15 cellular contexts compared by ENCODE assay signal in the genomic region with DNA sequence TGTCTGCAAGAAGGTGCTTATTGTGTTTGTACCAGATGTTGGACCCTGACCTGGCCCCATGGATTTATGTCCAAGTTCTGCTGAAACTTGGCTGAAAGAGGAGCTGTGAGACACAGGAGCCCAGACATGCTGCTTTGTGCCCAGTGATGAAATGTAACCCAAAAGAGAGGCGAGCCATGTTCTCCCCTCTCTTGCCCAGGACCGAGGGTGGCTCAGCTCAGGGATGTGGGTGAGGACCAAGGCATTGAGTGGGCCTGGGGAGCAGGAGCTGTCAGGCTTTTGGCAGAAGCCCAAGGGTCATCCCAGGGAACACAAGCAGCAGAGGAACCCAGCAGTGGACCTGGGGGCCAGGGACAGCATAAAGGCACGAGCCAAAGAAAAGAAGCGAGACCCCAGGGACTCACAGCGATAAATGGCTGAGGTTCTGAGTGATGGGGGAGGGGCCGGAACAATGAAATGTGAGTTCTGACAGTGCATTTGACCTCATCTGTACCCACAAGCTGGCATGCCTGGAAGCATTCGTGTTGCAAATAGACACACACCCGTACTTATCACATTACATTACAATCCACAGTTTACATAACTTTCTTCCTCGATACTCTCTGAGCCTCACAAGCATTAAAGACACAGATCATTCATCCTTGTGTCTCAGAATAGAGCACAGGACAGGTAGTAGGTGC.
A peak's percentile ranks its signal among the peaks of the same experiment; 100 is the strongest.
DNase-seq lines count a peak whose midpoint lies in the region; ATAC-seq and TF ChIP-seq lines count a peak whose summit lies in the region.
"Had no signal": no experiment of that assay in that cellular context is flagged by ENCODE, and none has a peak within 500 bp of the region (broad histone marks: within the 10 kb centered on the region; RNA-seq: fewer than 3 reads in every experiment).

No MANE protein-coding gene starts in this region.

- H3K36me3 ChIP-seq in iPS-20b (ENCODE audit: insufficient read depth, low read depth, low read length) (no peaks in the 10 kb centered on the region), skeletal muscle tissue (ENCODE audit: control insufficient read depth in 3 of 3, insufficient read depth in 3 of 3, low read length in 3 of 3) (no peaks in the 10 kb centered on the region), thyroid gland (no peaks in the 10 kb centered on the region)
- H3K36me3 ChIP-seq: prostate gland had no signal

- peaks cover 23% of the 10 kb centered on the region for H3K4me1 ChIP-seq in iPS-20b (ENCODE audit: insufficient read depth, low read length)
- H3K4me1 ChIP-seq in skeletal muscle tissue (ENCODE audit: control insufficient read depth in 3 of 3, insufficient read depth in 3 of 3, low read length in 3 of 3), result peaks cover 28 to 47% (median 35%) of the 10 kb centered on the region in 3 donors
- H3K4me1 ChIP-seq in thyroid gland, result peaks cover 0 to 6% of the 10 kb centered on the region in 2 donors
- H3K4me1 ChIP-seq: prostate gland had no signal

- no peaks in the 10 kb centered on the region for H3K27me3 ChIP-seq in iPS-20b (ENCODE audit: insufficient read depth, low read length)
- no peaks in the 10 kb centered on the region for H3K27me3 ChIP-seq in skeletal muscle tissue (ENCODE audit: control insufficient read depth in 3 of 3, insufficient read depth in 3 of 3, low read length in 3 of 3)
- no peaks in the 10 kb centered on the region for H3K27me3 ChIP-seq in thyroid gland

- ATAC-seq in GM21576 (IDR thresholded peaks at IDR 0.05; ENCODE audit: unreplicated experiment), result no peak
- ATAC-seq: CD8-positive, alpha-beta T cell had no signal

- H3K9me3 ChIP-seq in iPS-20b (ENCODE audit: insufficient read depth, low read depth, low read length) (no peaks in the 10 kb centered on the region), skeletal muscle tissue (ENCODE audit: control insufficient read depth in 3 of 3, low read length in 3 of 3) (no peaks in the 10 kb centered on the region), thyroid gland (no peaks in the 10 kb centered on the region)
- H3K9me3 ChIP-seq: prostate gland had no signal

- no peak for TF ChIP-seq POLR2A in thyroid gland (IDR thresholded peaks at IDR 0.05)

- 73 to 77% methylated on average over 9 of the region's 9 CpGs for WGBS in thyroid gland, 2 donors

- H3K9ac ChIP-seq in iPS-20b (ENCODE audit: low read depth, low read length) (no peak overlapping the region), skeletal muscle tissue (ENCODE audit: low read depth in 1 of 3, low read length in 3 of 3) (peak overlapping the region in 2 of 3 donors; percentile 26 to 73)

- H3K27ac ChIP-seq in iPS-20b (ENCODE audit: low read length), result peak overlapping the region; percentile 29
- H3K27ac ChIP-seq in skeletal muscle tissue (ENCODE audit: low read depth, low read length), result peak overlapping the region; percentile 67
- H3K27ac ChIP-seq in thyroid gland, result no peak overlapping the region
- H3K27ac ChIP-seq: prostate gland had no signal

- intact Hi-C loops in thyroid gland (cut with DNase I), result no loop called here

- DNase-seq in M059J (ENCODE audit: low read depth) (peak; percentile 81), astrocyte of the spinal cord (ENCODE audit: low read depth, low spot score) (peak; percentile 13), thyroid gland (no peak)
- DNase-seq in stimulated activated CD4-positive, alpha-beta T cell treated with anti-CD3 and anti-CD28 coated beads, Interleukin-4, amount 100 ng/mL, for 1 hour, result no peak
- DNase-seq: activated naive CD4-positive, alpha-beta T cell treated with anti-CD3 and anti-CD28 coated beads for 36 hours; CD8-positive, alpha-beta T cell; GDM1; KBM-7; NCI-H2029; stimulated activated CD4-positive, alpha-beta T cell treated with anti-CD3 and anti-CD28 coated beads, Interleukin-2, amount 100 ng/mL, for 48 hours; stimulated activated naive CD4-positive, alpha-beta T cell had no signal

- in situ Hi-C loops in astrocyte of the spinal cord (cut with HindIII; ENCODE audit: low sequenced_read_pairs), result no loop called here

- TF ChIP-seq CTCF in astrocyte of the spinal cord (IDR thresholded peaks at IDR 0.05; ENCODE audit: low read depth, low read length), result no peak
- no peak for TF ChIP-seq CTCF in thyroid gland (IDR thresholded peaks at IDR 0.05)

- no peak overlapping the region for H3K4me3 ChIP-seq in astrocyte of the spinal cord (ENCODE audit: low read depth, low read length)
- H3K4me3 ChIP-seq in iPS-20b (ENCODE audit: low read length), result no peak overlapping the region
- peak overlapping the region; percentile 13 to 52 (median 33) for H3K4me3 ChIP-seq in skeletal muscle tissue (ENCODE audit: low read length in 3 of 3)
- H3K4me3 ChIP-seq in thyroid gland (replicated peaks in 1 of 3), result no peak overlapping the region
- H3K4me3 ChIP-seq: prostate gland had no signal

Comparison
In these comparisons a context has a peak if more than half of its experiments do, and no peak if none do; other contexts are left out.
1. DNase-seq: peak in M059J (single experiment) and astrocyte of the spinal cord (single experiment); none in stimulated activated CD4-positive, alpha-beta T cell treated with anti-CD3 and anti-CD28 coated beads, Interleukin-4, amount 100 ng/mL, for 1 hour (single experiment) and thyroid gland (0 of 2).
2. H3K4me3 ChIP-seq: peak in skeletal muscle tissue (3 of 3); none in astrocyte of the spinal cord (single experiment), iPS-20b (single experiment) and thyroid gland (0 of 3).
3. H3K27ac ChIP-seq: peak in iPS-20b (single experiment) and skeletal muscle tissue (single experiment); none in thyroid gland (0 of 3).